ENCODE assay signal across 10 cellular contexts in the genomic region with DNA sequence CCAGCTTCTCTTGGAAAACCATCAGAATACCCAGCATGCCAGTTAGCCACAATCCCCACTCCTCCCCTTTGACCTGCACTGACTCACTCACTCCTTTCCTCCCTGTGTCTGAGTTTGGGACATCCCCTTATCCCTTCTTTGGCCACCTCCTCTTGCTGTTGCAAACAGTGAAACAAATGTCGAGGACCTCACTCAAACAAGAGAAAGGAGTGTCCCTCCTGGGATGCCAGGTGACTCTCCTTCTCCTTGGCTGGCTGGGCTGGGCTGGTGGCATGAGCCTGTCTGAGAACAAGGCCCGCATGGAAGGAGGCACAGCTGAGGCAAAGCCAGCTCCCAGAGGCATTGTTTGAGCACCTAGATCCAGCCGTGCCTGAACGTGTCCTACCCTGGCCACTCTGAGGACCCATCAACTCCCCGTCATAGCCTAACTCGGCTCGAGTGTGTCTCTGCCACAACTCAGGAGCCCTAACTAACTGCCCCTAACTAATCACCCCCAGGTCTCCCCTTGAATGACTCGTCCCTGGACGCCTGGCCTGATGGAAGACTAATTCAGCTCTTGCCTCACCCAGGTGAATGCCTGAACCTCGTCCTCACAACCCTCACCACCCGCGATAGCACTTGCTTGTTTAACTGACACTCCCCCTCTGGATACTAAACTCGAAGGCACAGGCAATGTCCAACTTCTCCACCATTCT. TPM values are rescaled to one million over a fixed set of nuclear protein-coding genes. Genes with fewer than 3 reads are reported as not detected.
DNase-seq lines count a peak whose midpoint lies in the region; ATAC-seq and TF ChIP-seq lines count a peak whose summit lies in the region.
"Had no signal": no experiment of that assay in that cellular context is flagged by ENCODE, and none has a peak within 500 bp of the region (broad histone marks: within the 10 kb centered on the region; RNA-seq: fewer than 3 reads in every experiment).

No MANE protein-coding gene starts in this region.

- H3K9ac ChIP-seq in BLaER1 treated with 17β-estradiol and CSF1 and Interleukin-3, amounts not matched to agents 10 nM and 100 nM, result no peak overlapping the region

- no peak for ATAC-seq in HG03521 (IDR thresholded peaks at IDR 0.05; ENCODE audit: unreplicated experiment)

- peaks cover 4% of the 10 kb centered on the region for H3K4me1 Mint-ChIP-seq in progenitor cell of endocrine pancreas (ENCODE audit: low read depth)
- H3K4me1 Mint-ChIP-seq in activated CD4-positive, alpha-beta memory T cell treated with anti-CD3 and anti-CD28 coated beads, Interleukin-2, amount 10 ng/mL, durations not matched to agents 7 days and 5 days, result no peaks in the 10 kb centered on the region

- H3K36me3 Mint-ChIP-seq in progenitor cell of endocrine pancreas (ENCODE audit: insufficient read depth), result peaks cover 6% of the 10 kb centered on the region
- H3K36me3 Mint-ChIP-seq in activated CD4-positive, alpha-beta memory T cell treated with anti-CD3 and anti-CD28 coated beads, Interleukin-2, amount 10 ng/mL, durations not matched to agents 7 days and 5 days (ENCODE audit: low read depth), result peaks cover 2% of the 10 kb centered on the region

- H3K27ac Mint-ChIP-seq in progenitor cell of endocrine pancreas, result peak overlapping the region; percentile 63
- H3K27ac Mint-ChIP-seq in activated CD4-positive, alpha-beta memory T cell treated with anti-CD3 and anti-CD28 coated beads, Interleukin-2, amount 10 ng/mL, durations not matched to agents 7 days and 5 days, result no peak overlapping the region

- no peaks in the 10 kb centered on the region for H3K27me3 ChIP-seq in BLaER1 treated with 17β-estradiol and CSF1 and Interleukin-3, amounts not matched to agents 10 nM and 100 nM
- no peaks in the 10 kb centered on the region for H3K27me3 ChIP-seq in esophagus (ENCODE audit: control insufficient read depth in 1 of 2, insufficient read depth in 2 of 2, low read length in 2 of 2)

- H3K9me3 Mint-ChIP-seq in progenitor cell of endocrine pancreas (ENCODE audit: low read depth), result no peaks in the 10 kb centered on the region
- no peaks in the 10 kb centered on the region for H3K9me3 Mint-ChIP-seq in activated CD4-positive, alpha-beta memory T cell treated with anti-CD3 and anti-CD28 coated beads, Interleukin-2, amount 10 ng/mL, durations not matched to agents 7 days and 5 days

- CTCF ChIA-PET in activated CD4-positive, alpha-beta memory T cell treated with anti-CD3 and anti-CD28 coated beads, Interleukin-2, amount 10 ng/mL, durations not matched to agents 7 days and 5 days (lab: Charles Lee), result no interaction called here

- POLR2A ChIA-PET in activated CD4-positive, alpha-beta memory T cell treated with anti-CD3 and anti-CD28 coated beads, Interleukin-2, amount 10 ng/mL, durations not matched to agents 7 days and 5 days (lab: Charles Lee), result no interaction called here

- no peaks in the 10 kb centered on the region for H3K27me3 Mint-ChIP-seq in progenitor cell of endocrine pancreas
- H3K27me3 Mint-ChIP-seq in activated CD4-positive, alpha-beta memory T cell treated with anti-CD3 and anti-CD28 coated beads, Interleukin-2, amount 10 ng/mL, durations not matched to agents 7 days and 5 days, result no peaks in the 10 kb centered on the region

- 46 to 72% methylated on average over 13 of the region's 13 CpGs for WGBS in esophagus, 2 donors

- peak overlapping the region; percentile 43 to 93 (median 87); a peak in 20 of 22 replicates for H3K4me2 ChIP-seq in BLaER1 treated with 17β-estradiol and CSF1 and Interleukin-3, amounts not matched to agents 10 nM and 100 nM

- TF ChIP-seq CTCF in progenitor cell of endocrine pancreas (IDR thresholded peaks at IDR 0.05; ENCODE audit: unreplicated experiment), result no peak

- no peak overlapping the region for H3K4me3 Mint-ChIP-seq in progenitor cell of endocrine pancreas (ENCODE audit: low read depth)
- no peak overlapping the region for H3K4me3 Mint-ChIP-seq in activated CD4-positive, alpha-beta memory T cell treated with anti-CD3 and anti-CD28 coated beads, Interleukin-2, amount 10 ng/mL, durations not matched to agents 7 days and 5 days

- peak overlapping the region in 3 of 11 experiments; percentile 16 to 83 (median 17); a peak in 2 of 22 replicates for H3K27ac ChIP-seq in BLaER1 treated with 17β-estradiol and CSF1 and Interleukin-3, amounts not matched to agents 10 nM and 100 nM
- H3K27ac ChIP-seq in esophagus (ENCODE audit: low read depth in 2 of 2, low read length in 1 of 2), result peak overlapping the region; percentile 12 to 45

- peaks cover 97 to 100% (median 100%) of the 10 kb centered on the region in 10 experiments for H3K4me1 ChIP-seq in BLaER1 treated with 17β-estradiol and CSF1 and Interleukin-3, amounts not matched to agents 10 nM and 100 nM
- peaks cover 9 to 30% of the 10 kb centered on the region in 2 donors for H3K4me1 ChIP-seq in esophagus (ENCODE audit: control insufficient read depth in 2 of 2, insufficient read depth in 2 of 2, low read length in 1 of 2)

- H4K20me1 ChIP-seq in BLaER1 treated with 17β-estradiol and CSF1 and Interleukin-3, amounts not matched to agents 10 nM and 100 nM, result peaks cover 85 to 100% (median 100%) of the 10 kb centered on the region in 11 experiments

- H3K36me3 ChIP-seq in BLaER1 treated with 17β-estradiol and CSF1 and Interleukin-3, amounts not matched to agents 10 nM and 100 nM, result peaks cover 0 to 36% (median 0%) of the 10 kb centered on the region in 11 experiments; a peak in 6 of 22 replicates
- peaks cover 0 to 2% of the 10 kb centered on the region in 2 donors for H3K36me3 ChIP-seq in esophagus (ENCODE audit: control insufficient read depth in 2 of 2, insufficient read depth in 2 of 2, low read length in 1 of 2)

- H3K4me3 ChIP-seq in BLaER1 treated with 17β-estradiol and CSF1 and Interleukin-3, amounts not matched to agents 10 nM and 100 nM, result no peak overlapping the region
- H3K4me3 ChIP-seq in esophagus (ENCODE audit: low read depth in 1 of 2, low read length in 2 of 2), result no peak overlapping the region

- no peaks in the 10 kb centered on the region for H3K9me3 ChIP-seq in BLaER1 treated with 17β-estradiol and CSF1 and Interleukin-3, amounts not matched to agents 10 nM and 100 nM (replicated peaks in 1 of 11)
- no peaks in the 10 kb centered on the region for H3K9me3 ChIP-seq in esophagus (ENCODE audit: control insufficient read depth in 2 of 2, insufficient read depth in 1 of 2, low read depth in 1 of 2, low read length in 1 of 2)

- DNase-seq in RPMI7951 (ENCODE audit: low read depth) (peak; percentile 82), progenitor cell of endocrine pancreas (ENCODE audit: low spot score, unreplicated experiment) (no peak), inferior parietal cortex (ENCODE audit: extremely low spot score) (no peak), T-helper 1 cell (no peak)
- DNase-seq in activated CD4-positive, alpha-beta memory T cell treated with anti-CD3 and anti-CD28 coated beads, Interleukin-2, amount 10 ng/mL, durations not matched to agents 7 days and 5 days, result no peak
- DNase-seq: DND-41, NCI-H1694 treated with DMSO at 0.1 percent for 48 hours had no signal

RNA-seq across cellular contexts. Expression of a gene that starts 43.0 kb away (rescaled TPM):
- total RNA-seq in RPMI7951 (2014; rRNA removed; shearing (Covaris generic)), result 8.7 and 12.2 TPM in 2 replicates
- 10 to 100 TPM; 22.9 to 48.1 TPM for polyA plus RNA-seq in esophagus
- total RNA-seq in progenitor cell of endocrine pancreas, result 218 and 251 TPM in 2 replicates
- 10 to 100 TPM; 88.9 to 90.8 TPM for total RNA-seq in activated CD4-positive, alpha-beta memory T cell treated with anti-CD3 and anti-CD28 coated beads, Interleukin-2, amount 10 ng/mL, durations not matched to agents 7 days and 5 days
